In the genomic region with DNA sequence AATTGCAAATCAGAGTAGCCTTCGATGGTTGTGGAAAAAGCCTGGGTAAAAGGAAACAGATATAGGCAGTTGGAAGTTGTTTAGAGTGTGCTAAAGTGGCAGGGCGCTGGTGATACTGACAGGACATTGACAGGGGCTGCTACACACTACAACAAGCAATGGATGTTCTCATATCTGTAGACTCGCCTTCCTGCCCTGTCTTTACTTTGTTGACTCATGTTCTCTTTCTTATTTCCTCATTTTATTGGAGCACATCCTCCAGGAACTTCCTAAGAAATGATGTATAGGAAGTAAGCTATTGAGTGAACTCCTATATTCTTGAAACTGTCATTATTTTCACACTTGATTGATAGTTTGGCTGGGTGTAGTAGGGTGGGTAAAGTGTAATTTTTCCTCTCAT, we compare ENCODE assay signal across 23 cellular contexts. TPM values are rescaled to one million over a fixed set of nuclear protein-coding genes. Genes with fewer than 3 reads are reported as not detected.
"Had no signal": no experiment of that assay in that cellular context is flagged by ENCODE, and none has a peak within 500 bp of the region (broad histone marks: within the 10 kb centered on the region; RNA-seq: fewer than 3 reads in every experiment).

No MANE protein-coding gene starts in this region.

- H3K4me3 ChIP-seq: esophagus muscularis mucosa, gastroesophageal sphincter, heart right ventricle, pancreas had no signal

- H3K27me3 ChIP-seq: esophagus muscularis mucosa, gastroesophageal sphincter, heart right ventricle, pancreas had no signal

- H3K4me3 Mint-ChIP-seq: activated CD4-positive, alpha-beta memory T cell treated with anti-CD3 and anti-CD28 coated beads, Interleukin-2, amount 10 ng/mL, durations not matched to agents 7 days and 5 days; brain; immature natural killer cell; naive thymus-derived CD8-positive, alpha-beta T cell; stimulated activated effector memory CD8-positive, alpha-beta T cell treated with anti-CD3 and anti-CD28 coated beads, Interleukin-12 subunit alpha, Interleukin-12 subunit beta, amount 100 ng/mL, for 72 hours; T-cell had no signal

- H3K36me3 ChIP-seq: esophagus muscularis mucosa, heart right ventricle, pancreas had no signal

- ATAC-seq: gastroesophageal sphincter; naive thymus-derived CD8-positive, alpha-beta T cell; pancreas; sciatic nerve; stimulated activated effector memory CD8-positive, alpha-beta T cell treated with anti-CD3 and anti-CD28 coated beads, Interleukin-12 subunit alpha, Interleukin-12 subunit beta, amount 100 ng/mL, for 72 hours; T-cell had no signal

- H3K9me3 ChIP-seq: pancreas had no signal

- H3K27ac Mint-ChIP-seq: activated CD4-positive, alpha-beta memory T cell treated with anti-CD3 and anti-CD28 coated beads, Interleukin-2, amount 10 ng/mL, durations not matched to agents 7 days and 5 days; activated T-helper 2 cell treated with anti-CD3 and anti-CD28 coated beads, Interferon-gamma antibody, Interleukin-2, Interleukin-4, amounts not matched to agents 10 μg/mL and 5 μg/mL and 100 μg/mL, durations not matched to agents 14 hours and 24 hours and 36 hours; brain; immature natural killer cell; naive thymus-derived CD8-positive, alpha-beta T cell; stimulated activated effector memory CD8-positive, alpha-beta T cell treated with anti-CD3 and anti-CD28 coated beads, Interleukin-12 subunit alpha, Interleukin-12 subunit beta, amount 100 ng/mL, for 72 hours; T-cell had no signal

- H3K36me3 Mint-ChIP-seq: brain had no signal

- DNase-seq: activated CD4-positive, alpha-beta memory T cell treated with anti-CD3 and anti-CD28 coated beads, Interleukin-2, amount 10 ng/mL, durations not matched to agents 7 days and 5 days; activated CD4-positive, alpha-beta T cell treated with anti-CD3 and anti-CD28 coated beads for 48 hours; activated CD4-positive, CD25-positive, alpha-beta regulatory T cell; activated naive CD4-positive, alpha-beta T cell treated with Interleukin-2 at 50 U/mL for 16 hours; activated T-cell treated with anti-CD3 and anti-CD28 coated beads, Interleukin-2, amount 50 U/mL, for 1 hour; anterior cingulate cortex; central memory CD4-positive, alpha-beta T cell; heart right ventricle; immature natural killer cell; kidney glomerular epithelial cell; mesendoderm; naive thymus-derived CD8-positive, alpha-beta T cell; pancreas; stimulated activated CD4-positive, alpha-beta T cell treated with anti-CD3 and anti-CD28 coated beads, Interleukin-4, amount 100 ng/mL, for 24 hours; T-cell had no signal

- H3K27me3 Mint-ChIP-seq: brain had no signal

- H3K27ac ChIP-seq: esophagus muscularis mucosa, gastroesophageal sphincter, pancreas had no signal

- H3K4me1 Mint-ChIP-seq: activated CD4-positive, alpha-beta memory T cell treated with anti-CD3 and anti-CD28 coated beads, Interleukin-2, amount 10 ng/mL, durations not matched to agents 7 days and 5 days; brain; immature natural killer cell; naive thymus-derived CD8-positive, alpha-beta T cell; stimulated activated effector memory CD8-positive, alpha-beta T cell treated with anti-CD3 and anti-CD28 coated beads, Interleukin-12 subunit alpha, Interleukin-12 subunit beta, amount 100 ng/mL, for 72 hours; T-cell had no signal

- H3K4me1 ChIP-seq: esophagus muscularis mucosa, gastroesophageal sphincter, pancreas had no signal

RNA-seq across cellular contexts. Expression of gene C4BPA, which starts 51.0 kb away (rescaled TPM):
- total RNA-seq: activated CD4-positive, alpha-beta memory T cell treated with anti-CD3 and anti-CD28 coated beads, Interleukin-2, amount 10 ng/mL, durations not matched to agents 7 days and 5 days; activated T-helper 2 cell treated with anti-CD3 and anti-CD28 coated beads, Interferon-gamma antibody, Interleukin-2, Interleukin-4, amounts not matched to agents 10 μg/mL and 5 μg/mL and 100 μg/mL, durations not matched to agents 14 hours and 24 hours and 36 hours; heart right ventricle; lower leg skin; naive thymus-derived CD8-positive, alpha-beta T cell; pulmonary artery endothelial cell had no signal
